1 cellular context compared by ENCODE assay signal in the genomic region with DNA sequence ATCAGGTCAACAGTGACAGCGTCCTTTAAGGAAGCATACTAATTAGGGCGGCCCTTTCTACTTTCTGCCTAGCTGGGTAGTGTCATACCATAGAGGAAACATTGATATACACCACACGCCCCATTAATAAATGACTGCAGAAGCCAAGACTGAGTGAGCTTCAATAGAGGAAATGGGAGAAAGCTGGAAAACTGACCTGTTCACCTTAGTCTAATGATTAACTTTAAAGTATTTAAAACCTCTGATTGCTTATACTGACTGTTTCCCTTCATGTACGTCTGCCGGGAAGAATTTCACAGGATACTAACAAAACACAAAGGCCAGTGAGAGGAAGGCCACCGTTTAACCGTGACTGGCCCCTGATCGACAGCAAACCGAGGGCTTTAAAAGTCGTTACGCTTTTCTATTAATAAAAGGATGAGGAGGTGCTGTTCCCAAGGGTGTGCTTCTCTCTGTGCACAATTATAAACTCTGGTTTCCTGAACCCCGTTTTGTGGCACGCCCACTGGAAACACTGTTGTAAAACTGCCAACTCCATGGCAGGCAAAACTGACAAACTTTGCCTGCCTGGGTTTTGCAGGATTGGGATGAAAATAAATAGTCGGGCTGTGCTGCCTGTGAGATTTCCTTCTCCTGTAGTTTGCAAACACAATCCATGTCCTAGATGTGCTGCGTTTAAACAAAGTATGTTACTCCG.
TF ChIP-seq lines count a peak whose summit lies in the region.

No MANE protein-coding gene starts in this region.

TF ChIP-seq in HepG2, 621 proteins besides CTCF, POLR2A, EP300 and RAD21 (continued from another document and continues in another):
- TF ChIP-seq, protein P1, sequence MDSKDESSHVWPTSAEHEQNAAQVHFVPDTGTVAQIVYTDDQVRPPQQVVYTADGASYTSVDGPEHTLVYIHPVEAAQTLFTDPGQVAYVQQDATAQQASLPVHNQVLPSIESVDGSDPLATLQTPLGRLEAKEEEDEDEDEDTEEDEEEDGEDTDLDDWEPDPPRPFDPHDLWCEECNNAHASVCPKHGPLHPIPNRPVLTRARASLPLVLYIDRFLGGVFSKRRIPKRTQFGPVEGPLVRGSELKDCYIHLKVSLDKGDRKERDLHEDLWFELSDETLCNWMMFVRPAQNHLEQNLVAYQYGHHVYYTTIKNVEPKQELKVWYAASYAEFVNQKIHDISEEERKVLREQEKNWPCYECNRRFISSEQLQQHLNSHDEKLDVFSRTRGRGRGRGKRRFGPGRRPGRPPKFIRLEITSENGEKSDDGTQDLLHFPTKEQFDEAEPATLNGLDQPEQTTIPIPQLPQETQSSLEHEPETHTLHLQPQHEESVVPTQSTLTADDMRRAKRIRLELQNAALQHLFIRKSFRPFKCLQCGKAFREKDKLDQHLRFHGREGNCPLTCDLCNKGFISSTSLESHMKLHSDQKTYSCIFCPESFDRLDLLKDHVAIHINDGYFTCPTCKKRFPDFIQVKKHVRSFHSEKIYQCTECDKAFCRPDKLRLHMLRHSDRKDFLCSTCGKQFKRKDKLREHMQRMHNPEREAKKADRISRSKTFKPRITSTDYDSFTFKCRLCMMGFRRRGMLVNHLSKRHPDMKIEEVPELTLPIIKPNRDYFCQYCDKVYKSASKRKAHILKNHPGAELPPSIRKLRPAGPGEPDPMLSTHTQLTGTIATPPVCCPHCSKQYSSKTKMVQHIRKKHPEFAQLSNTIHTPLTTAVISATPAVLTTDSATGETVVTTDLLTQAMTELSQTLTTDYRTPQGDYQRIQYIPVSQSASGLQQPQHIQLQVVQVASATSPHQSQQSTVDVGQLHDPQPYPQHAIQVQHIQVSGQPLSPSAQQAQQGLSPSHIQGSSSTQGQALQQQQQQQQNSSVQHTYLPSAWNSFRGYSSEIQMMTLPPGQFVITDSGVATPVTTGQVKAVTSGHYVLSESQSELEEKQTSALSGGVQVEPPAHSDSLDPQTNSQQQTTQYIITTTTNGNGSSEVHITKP (CRISPR knock-in tag; IDR thresholded peaks at IDR 0.05; ENCODE audit: low read depth) = no peak
- no peak for TF ChIP-seq ZNF256 (CRISPR knock-in tag; conservative IDR thresholded peaks at IDR 0.05)
- no peak for TF ChIP-seq TIGD3 (CRISPR knock-in tag; IDR thresholded peaks at IDR 0.05; ENCODE audit: borderline replicate concordance)
- peak; percentile 13; the same call in 1 of the 2 replicates for TF ChIP-seq MIER3 (CRISPR knock-in tag; IDR thresholded peaks at IDR 0.05; ENCODE audit: borderline replicate concordance)
- peak; percentile 41; the same call in 1 of the 2 replicates for TF ChIP-seq HNRNPUL1 (IDR thresholded peaks at IDR 0.05; ENCODE audit: low read depth, low read length)
- peak; percentile 41; the same call in 1 of the 2 replicates for TF ChIP-seq HDAC2 (CRISPR knock-in tag; IDR thresholded peaks at IDR 0.05)
- TF ChIP-seq, protein P2, sequence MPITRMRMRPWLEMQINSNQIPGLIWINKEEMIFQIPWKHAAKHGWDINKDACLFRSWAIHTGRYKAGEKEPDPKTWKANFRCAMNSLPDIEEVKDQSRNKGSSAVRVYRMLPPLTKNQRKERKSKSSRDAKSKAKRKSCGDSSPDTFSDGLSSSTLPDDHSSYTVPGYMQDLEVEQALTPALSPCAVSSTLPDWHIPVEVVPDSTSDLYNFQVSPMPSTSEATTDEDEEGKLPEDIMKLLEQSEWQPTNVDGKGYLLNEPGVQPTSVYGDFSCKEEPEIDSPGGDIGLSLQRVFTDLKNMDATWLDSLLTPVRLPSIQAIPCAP (CRISPR knock-in tag; IDR thresholded peaks at IDR 0.05; ENCODE audit: low read depth) = no peak
- no peak for TF ChIP-seq CREB1 (IDR thresholded peaks at IDR 0.05)
- TF ChIP-seq CREB1 (CRISPR knock-in tag; IDR thresholded peaks at IDR 0.05) = no peak
- TF ChIP-seq TOPORS (CRISPR knock-in tag; IDR thresholded peaks at IDR 0.05) = no peak
- no peak for TF ChIP-seq MAFG (CRISPR knock-in tag; IDR thresholded peaks at IDR 0.05)
- no peak; the same call in 1 of the 2 replicates for TF ChIP-seq KAT8 (CRISPR knock-in tag; IDR thresholded peaks at IDR 0.05)
- no peak for TF ChIP-seq ZSCAN30 (CRISPR knock-in tag; IDR thresholded peaks at IDR 0.05)
- TF ChIP-seq, protein P3, sequence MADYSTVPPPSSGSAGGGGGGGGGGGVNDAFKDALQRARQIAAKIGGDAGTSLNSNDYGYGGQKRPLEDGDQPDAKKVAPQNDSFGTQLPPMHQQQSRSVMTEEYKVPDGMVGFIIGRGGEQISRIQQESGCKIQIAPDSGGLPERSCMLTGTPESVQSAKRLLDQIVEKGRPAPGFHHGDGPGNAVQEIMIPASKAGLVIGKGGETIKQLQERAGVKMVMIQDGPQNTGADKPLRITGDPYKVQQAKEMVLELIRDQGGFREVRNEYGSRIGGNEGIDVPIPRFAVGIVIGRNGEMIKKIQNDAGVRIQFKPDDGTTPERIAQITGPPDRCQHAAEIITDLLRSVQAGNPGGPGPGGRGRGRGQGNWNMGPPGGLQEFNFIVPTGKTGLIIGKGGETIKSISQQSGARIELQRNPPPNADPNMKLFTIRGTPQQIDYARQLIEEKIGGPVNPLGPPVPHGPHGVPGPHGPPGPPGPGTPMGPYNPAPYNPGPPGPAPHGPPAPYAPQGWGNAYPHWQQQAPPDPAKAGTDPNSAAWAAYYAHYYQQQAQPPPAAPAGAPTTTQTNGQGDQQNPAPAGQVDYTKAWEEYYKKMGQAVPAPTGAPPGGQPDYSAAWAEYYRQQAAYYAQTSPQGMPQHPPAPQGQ (CRISPR knock-in tag; IDR thresholded peaks at IDR 0.05; ENCODE audit: borderline replicate concordance) = no peak
- TF ChIP-seq ZMYM3 (CRISPR knock-in tag; IDR thresholded peaks at IDR 0.05) = no peak
- TF ChIP-seq HINFP (CRISPR knock-in tag; IDR thresholded peaks at IDR 0.05; ENCODE audit: low read depth) = no peak
- no peak for TF ChIP-seq ZNF510 (CRISPR knock-in tag; IDR thresholded peaks at IDR 0.05; ENCODE audit: low read depth)
- TF ChIP-seq ERF (CRISPR knock-in tag; IDR thresholded peaks at IDR 0.05) = no peak
- no peak for TF ChIP-seq ZNF138 (CRISPR knock-in tag; IDR thresholded peaks at IDR 0.05; ENCODE audit: low read depth)
- TF ChIP-seq MNT (IDR thresholded peaks at IDR 0.05) = no peak
- TF ChIP-seq ZNF790 (CRISPR knock-in tag; IDR thresholded peaks at IDR 0.05; ENCODE audit: borderline replicate concordance) = no peak
- TF ChIP-seq SOX6 (IDR thresholded peaks at IDR 0.05) = no peak
- peak; percentile 89 for TF ChIP-seq SOX6 (CRISPR knock-in tag; IDR thresholded peaks at IDR 0.05)
- TF ChIP-seq NFIC (IDR thresholded peaks at IDR 0.05; ENCODE audit: low read length) = peak; percentile 82
- TF ChIP-seq KDM1A (CRISPR knock-in tag; IDR thresholded peaks at IDR 0.05) = no peak
- TF ChIP-seq, protein P4, sequence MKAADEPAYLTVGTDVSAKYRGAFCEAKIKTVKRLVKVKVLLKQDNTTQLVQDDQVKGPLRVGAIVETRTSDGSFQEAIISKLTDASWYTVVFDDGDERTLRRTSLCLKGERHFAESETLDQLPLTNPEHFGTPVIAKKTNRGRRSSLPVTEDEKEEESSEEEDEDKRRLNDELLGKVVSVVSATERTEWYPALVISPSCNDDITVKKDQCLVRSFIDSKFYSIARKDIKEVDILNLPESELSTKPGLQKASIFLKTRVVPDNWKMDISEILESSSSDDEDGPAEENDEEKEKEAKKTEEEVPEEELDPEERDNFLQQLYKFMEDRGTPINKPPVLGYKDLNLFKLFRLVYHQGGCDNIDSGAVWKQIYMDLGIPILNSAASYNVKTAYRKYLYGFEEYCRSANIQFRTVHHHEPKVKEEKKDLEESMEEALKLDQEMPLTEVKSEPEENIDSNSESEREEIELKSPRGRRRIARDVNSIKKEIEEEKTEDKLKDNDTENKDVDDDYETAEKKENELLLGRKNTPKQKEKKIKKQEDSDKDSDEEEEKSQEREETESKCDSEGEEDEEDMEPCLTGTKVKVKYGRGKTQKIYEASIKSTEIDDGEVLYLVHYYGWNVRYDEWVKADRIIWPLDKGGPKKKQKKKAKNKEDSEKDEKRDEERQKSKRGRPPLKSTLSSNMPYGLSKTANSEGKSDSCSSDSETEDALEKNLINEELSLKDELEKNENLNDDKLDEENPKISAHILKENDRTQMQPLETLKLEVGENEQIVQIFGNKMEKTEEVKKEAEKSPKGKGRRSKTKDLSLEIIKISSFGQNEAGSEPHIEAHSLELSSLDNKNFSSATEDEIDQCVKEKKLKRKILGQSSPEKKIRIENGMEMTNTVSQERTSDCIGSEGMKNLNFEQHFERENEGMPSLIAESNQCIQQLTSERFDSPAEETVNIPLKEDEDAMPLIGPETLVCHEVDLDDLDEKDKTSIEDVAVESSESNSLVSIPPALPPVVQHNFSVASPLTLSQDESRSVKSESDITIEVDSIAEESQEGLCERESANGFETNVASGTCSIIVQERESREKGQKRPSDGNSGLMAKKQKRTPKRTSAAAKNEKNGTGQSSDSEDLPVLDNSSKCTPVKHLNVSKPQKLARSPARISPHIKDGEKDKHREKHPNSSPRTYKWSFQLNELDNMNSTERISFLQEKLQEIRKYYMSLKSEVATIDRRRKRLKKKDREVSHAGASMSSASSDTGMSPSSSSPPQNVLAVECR (CRISPR knock-in tag; IDR thresholded peaks at IDR 0.05; ENCODE audit: borderline replicate concordance) = peak; percentile 15; the same call in 1 of the 2 replicates
- TF ChIP-seq SRSF1 (optimal IDR thresholded peaks at IDR 0.05; ENCODE audit: low read depth, low read length) = no peak
- TF ChIP-seq, protein P5, sequence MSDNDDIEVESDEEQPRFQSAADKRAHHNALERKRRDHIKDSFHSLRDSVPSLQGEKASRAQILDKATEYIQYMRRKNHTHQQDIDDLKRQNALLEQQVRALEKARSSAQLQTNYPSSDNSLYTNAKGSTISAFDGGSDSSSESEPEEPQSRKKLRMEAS (IDR thresholded peaks at IDR 0.05) = peak; percentile 17; the same call in 1 of the 2 replicates
- no peak for TF ChIP-seq NONO (IDR thresholded peaks at IDR 0.05)
- no peak for TF ChIP-seq NONO (CRISPR knock-in tag; conservative IDR thresholded peaks at IDR 0.05)
- no peak for TF ChIP-seq ZNF207 (IDR thresholded peaks at IDR 0.05; ENCODE audit: borderline replicate concordance)
- TF ChIP-seq ZNF460 (CRISPR knock-in tag; IDR thresholded peaks at IDR 0.05; ENCODE audit: borderline replicate concordance) = no peak
- TF ChIP-seq, protein P6, sequence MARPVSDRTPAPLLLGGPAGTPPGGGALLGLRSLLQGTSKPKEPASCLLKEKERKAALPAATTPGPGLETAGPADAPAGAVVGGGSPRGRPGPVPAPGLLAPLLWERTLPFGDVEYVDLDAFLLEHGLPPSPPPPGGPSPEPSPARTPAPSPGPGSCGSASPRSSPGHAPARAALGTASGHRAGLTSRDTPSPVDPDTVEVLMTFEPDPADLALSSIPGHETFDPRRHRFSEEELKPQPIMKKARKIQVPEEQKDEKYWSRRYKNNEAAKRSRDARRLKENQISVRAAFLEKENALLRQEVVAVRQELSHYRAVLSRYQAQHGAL (CRISPR knock-in tag; IDR thresholded peaks at IDR 0.05; ENCODE audit: not compliant biosample characterization) = no peak
- no peak for TF ChIP-seq ZNF776 (CRISPR knock-in tag; IDR thresholded peaks at IDR 0.05)
- no peak for TF ChIP-seq YY1 (IDR thresholded peaks at IDR 0.05; ENCODE audit: insufficient read depth, insufficient replicate concordance, low read depth, low read length)
- TF ChIP-seq SSRP1 (CRISPR knock-in tag; IDR thresholded peaks at IDR 0.05) = peak; percentile 90; the same call in 1 of the 2 replicates
- no peak for TF ChIP-seq TRIM24 (CRISPR knock-in tag; IDR thresholded peaks at IDR 0.05)
- no peak for TF ChIP-seq ZMAT5 (CRISPR knock-in tag; IDR thresholded peaks at IDR 0.05; ENCODE audit: borderline replicate concordance, low read depth)
- peak; percentile 85 for TF ChIP-seq ELF3 (CRISPR knock-in tag; IDR thresholded peaks at IDR 0.05)
- no peak for TF ChIP-seq MTA3 (CRISPR knock-in tag; IDR thresholded peaks at IDR 0.05)
- TF ChIP-seq ZKSCAN5 (CRISPR knock-in tag; IDR thresholded peaks at IDR 0.05) = no peak
- TF ChIP-seq ZNF564 (CRISPR knock-in tag; IDR thresholded peaks at IDR 0.05) = no peak
